In the genomic region with DNA sequence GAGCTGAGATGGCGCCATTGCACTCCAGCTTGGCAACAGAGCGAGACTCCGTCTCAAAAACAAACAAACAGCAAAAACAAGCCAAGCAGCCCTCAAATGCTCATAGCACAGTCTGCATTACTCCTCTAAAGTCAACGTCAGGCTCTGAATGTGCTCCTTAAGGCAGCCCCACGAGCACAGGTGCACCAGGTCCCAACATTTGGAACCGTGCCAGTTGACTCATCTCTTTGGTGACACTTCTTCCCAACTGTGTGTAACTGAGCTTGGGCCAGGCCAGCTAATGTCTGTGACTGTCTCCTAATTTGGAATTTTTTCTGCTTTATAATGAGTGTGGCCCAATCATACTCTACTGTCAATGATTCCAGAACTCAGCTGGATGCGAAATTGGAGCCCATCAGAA, we compare ENCODE assay signal across 15 cellular contexts.
A peak's percentile ranks its signal among the peaks of the same experiment; 100 is the strongest.
DNase-seq lines count a peak whose midpoint lies in the region; TF ChIP-seq lines count a peak whose summit lies in the region.
"Had no signal": no experiment of that assay in that cellular context is flagged by ENCODE, and none has a peak within 500 bp of the region (broad histone marks: within the 10 kb centered on the region; RNA-seq: fewer than 3 reads in every experiment).

No MANE protein-coding gene starts in this region.

- no peak overlapping the region for H3K9ac ChIP-seq in GM23248

- TF ChIP-seq POLR2A in Peyer's patch (IDR thresholded peaks at IDR 0.05) = no peak

- TF ChIP-seq CTCF in Peyer's patch (IDR thresholded peaks at IDR 0.05) = no peak

- no peaks in the 10 kb centered on the region for H4K20me1 ChIP-seq in GM23248 (ENCODE audit: insufficient read depth)

- H3K4me3 ChIP-seq in GM23248 = no peak overlapping the region
- no peak overlapping the region for H3K4me3 ChIP-seq in Peyer's patch
- H3K4me3 ChIP-seq: cardiac muscle cell had no signal

- in situ Hi-C loops in GM23248 (cut with MboI) = loop anchor here (10.0 kb wide), 1 partner anchor 397 kb away; no protein-coding TSS in a partner anchor

- no peak overlapping the region for H3K4me2 ChIP-seq in GM23248 (ENCODE audit: unreplicated experiment)

- DNase-seq in COR-L47 (lab: John Stamatoyannopoulos, UW) (peak; percentile 62), GM23248 (peak; percentile 8), NCI-H2171 treated with DMSO at 0.1 percent for 48 hours (lab: John Stamatoyannopoulos, UW) (peak; percentile 61), cerebellar cortex (ENCODE audit: low spot score) (peak; percentile 34), C1 segment of cervical spinal cord (lab: John Stamatoyannopoulos, UW) (no peak), NCI-H446 (lab: John Stamatoyannopoulos, UW) (no peak), Peyer's patch (no peak)
- DNase-seq: CD4-positive, alpha-beta T cell; effector memory CD8-positive, alpha-beta T cell; Karpas-422; left ventricle myocardium superior; natural killer cell; NCI-H2227 treated with DMSO at 0.1 percent for 48 hours had no signal

- H3K9me3 ChIP-seq in GM23248 (ENCODE audit: low read depth) (no peaks in the 10 kb centered on the region), Peyer's patch (no peaks in the 10 kb centered on the region)

- no peak overlapping the region for H2AFZ ChIP-seq in GM23248

- peaks cover 19% of the 10 kb centered on the region for H3K4me1 ChIP-seq in GM23248 (ENCODE audit: insufficient read depth)
- no peaks in the 10 kb centered on the region for H3K4me1 ChIP-seq in Peyer's patch

- no peaks in the 10 kb centered on the region for H3K79me2 ChIP-seq in GM23248 (ENCODE audit: insufficient read depth)

- H3K27ac ChIP-seq in GM23248 = no peak overlapping the region
- no peak overlapping the region for H3K27ac ChIP-seq in Peyer's patch
- H3K27ac ChIP-seq: cardiac muscle cell, RWPE1 had no signal

- peaks cover 12% of the 10 kb centered on the region for H3F3A ChIP-seq in GM23248 (ENCODE audit: insufficient read depth)

- no peaks in the 10 kb centered on the region for H3K36me3 ChIP-seq in GM23248 (ENCODE audit: low read depth)
- H3K36me3 ChIP-seq in Peyer's patch = peaks cover 0 to 7% (median 0%) of the 10 kb centered on the region in 3 donors
- H3K36me3 ChIP-seq: cardiac muscle cell had no signal

- 78 to 82% methylated on average over 7 of the region's 7 CpGs for WGBS in GM23248 (ENCODE audit: low coverage in 1 of 2, low lambda C conversion rate in 2 of 2, missing lambda C conversion rate in 2 of 2), 2 experiments

- H3K9me2 ChIP-seq in GM23248 (ENCODE audit: insufficient read depth) = no peaks in the 10 kb centered on the region

- no peaks in the 10 kb centered on the region for H3K27me3 ChIP-seq in GM23248 (replicated peaks; ENCODE audit: insufficient read depth)
- H3K27me3 ChIP-seq in Peyer's patch = no peaks in the 10 kb centered on the region
- H3K27me3 ChIP-seq: cardiac muscle cell had no signal

Comparison
In these comparisons a context has a peak if more than half of its experiments do, and no peak if none do; other contexts are left out.
1. DNase-seq: peak in COR-L47 (single experiment), GM23248 (single experiment), NCI-H2171 treated with DMSO at 0.1 percent for 48 hours (single experiment) and cerebellar cortex (single experiment); none in C1 segment of cervical spinal cord (0 of 14), NCI-H446 (0 of 2) and Peyer's patch (0 of 3).